ENCODE assay signal across 8 cellular contexts in the genomic region with DNA sequence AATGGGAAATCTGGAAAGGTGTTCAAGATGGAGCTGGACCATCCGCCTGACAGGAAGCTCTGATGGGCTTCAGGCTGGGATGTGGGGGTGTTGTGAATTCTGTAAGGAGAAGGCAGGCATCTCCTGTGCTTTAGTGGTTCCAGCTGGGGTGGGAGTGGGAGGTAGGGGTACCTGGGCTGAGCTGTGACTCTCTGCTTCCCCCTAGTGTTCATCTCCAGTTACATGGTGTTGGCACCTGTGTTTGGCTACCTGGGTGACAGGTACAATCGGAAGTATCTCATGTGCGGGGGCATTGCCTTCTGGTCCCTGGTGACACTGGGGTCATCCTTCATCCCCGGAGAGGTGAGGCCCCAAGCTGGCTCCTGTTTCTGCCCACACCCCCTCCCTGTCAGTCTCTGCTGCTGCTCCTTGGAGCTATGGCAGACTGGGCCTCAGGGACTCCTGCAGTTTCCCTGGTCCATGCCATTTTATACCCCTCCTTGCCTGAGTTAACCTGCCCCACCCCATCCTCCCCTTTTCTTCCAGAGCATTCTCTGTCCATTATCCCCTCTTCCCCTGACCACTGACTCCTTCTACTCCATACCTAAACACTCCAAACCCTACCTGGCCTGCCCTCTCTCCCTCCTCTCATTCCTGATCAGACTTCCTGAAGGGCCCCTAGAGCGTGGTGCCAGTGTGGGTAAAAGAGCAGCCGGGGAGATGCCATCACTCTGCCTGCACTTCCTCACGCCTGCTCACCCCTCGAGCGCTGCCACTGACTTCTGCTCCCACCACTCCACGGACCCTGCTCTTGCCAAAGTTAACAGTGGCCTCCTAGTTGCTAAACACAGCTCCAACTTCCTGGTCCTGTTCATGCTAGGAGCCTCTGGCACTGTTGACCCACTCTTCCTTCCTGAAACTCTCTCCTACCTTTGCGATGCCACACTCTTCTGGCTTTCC. TPM values are rescaled to one million over a fixed set of nuclear protein-coding genes. Genes with fewer than 3 reads are reported as not detected.
DNase-seq lines count a peak whose midpoint lies in the region; ATAC-seq and TF ChIP-seq lines count a peak whose summit lies in the region.

No MANE protein-coding gene starts in this region.

- no peak overlapping the region for H3K9ac ChIP-seq in OCI-LY1 (ENCODE audit: low read length)

- no peak overlapping the region for H3K4me2 ChIP-seq in OCI-LY1 (ENCODE audit: low read length)

- H3K79me2 ChIP-seq in OCI-LY1 (ENCODE audit: insufficient read depth, low read length): no peaks in the 10 kb centered on the region

- intact Hi-C loops in natural killer cell (cut with micrococcal nuclease): no loop called here

- H3F3A ChIP-seq in OCI-LY1 (ENCODE audit: insufficient read depth, low read length): no peaks in the 10 kb centered on the region

- no peaks in the 10 kb centered on the region for H3K36me3 Mint-ChIP-seq in natural killer cell
- H3K36me3 Mint-ChIP-seq in natural killer cell treated with Interleukin-12 subunit alpha and Interleukin-12 subunit beta and Interleukin-15 and Interleukin-18, amount 100 ng/mL, for 72 hours: no peaks in the 10 kb centered on the region

- DNase-seq in natural killer cell (no peak), foreskin keratinocyte (no peak), NK-92 (lab: John Stamatoyannopoulos, UW; ENCODE audit: unreplicated experiment) (no peak), NCI-H446 treated with DMSO at 0.1 percent for 48 hours (lab: John Stamatoyannopoulos, UW) (no peak), NCI-H446 (lab: John Stamatoyannopoulos, UW) (no peak), CD1c-positive myeloid dendritic cell (ENCODE audit: extremely low spot score) (no peak)
- DNase-seq in natural killer cell treated with Interleukin-12 subunit alpha and Interleukin-12 subunit beta and Interleukin-15 and Interleukin-18, amount 100 ng/mL, for 72 hours (ENCODE audit: low spot score): no peak

- no peaks in the 10 kb centered on the region for H4K20me1 ChIP-seq in OCI-LY1 (ENCODE audit: insufficient read depth, low read length)

- H3K27me3 ChIP-seq in OCI-LY1 (ENCODE audit: insufficient read depth, low read length): no peaks in the 10 kb centered on the region
- H3K27me3 ChIP-seq in foreskin keratinocyte: no peaks in the 10 kb centered on the region

- H3K4me3 ChIP-seq in OCI-LY1 (ENCODE audit: low read depth, low read length, poor library complexity, severe bottlenecking): no peak overlapping the region

- no peaks in the 10 kb centered on the region for H3K9me2 ChIP-seq in OCI-LY1 (ENCODE audit: low read depth, low read length)

- peak overlapping the region in 1 of 2 donors; percentile 68 for H3K27ac Mint-ChIP-seq in natural killer cell
- H3K27ac Mint-ChIP-seq in natural killer cell treated with Interleukin-12 subunit alpha and Interleukin-12 subunit beta and Interleukin-15 and Interleukin-18, amount 100 ng/mL, for 72 hours: no peak overlapping the region

- no peak overlapping the region for H3K4me3 Mint-ChIP-seq in natural killer cell
- H3K4me3 Mint-ChIP-seq in natural killer cell treated with Interleukin-12 subunit alpha and Interleukin-12 subunit beta and Interleukin-15 and Interleukin-18, amount 100 ng/mL, for 72 hours: no peak overlapping the region

- H2AFZ ChIP-seq in OCI-LY1 (ENCODE audit: low read length): no peak overlapping the region

- H3K4me1 Mint-ChIP-seq in natural killer cell: peaks cover 35 to 51% of the 10 kb centered on the region in 2 donors
- H3K4me1 Mint-ChIP-seq in natural killer cell treated with Interleukin-12 subunit alpha and Interleukin-12 subunit beta and Interleukin-15 and Interleukin-18, amount 100 ng/mL, for 72 hours (ENCODE audit: low read depth in 2 of 2): peaks cover 23 to 33% of the 10 kb centered on the region in 2 donors

- H3K27me3 Mint-ChIP-seq in natural killer cell (ENCODE audit: low read depth in 2 of 2): no peaks in the 10 kb centered on the region
- H3K27me3 Mint-ChIP-seq in natural killer cell treated with Interleukin-12 subunit alpha and Interleukin-12 subunit beta and Interleukin-15 and Interleukin-18, amount 100 ng/mL, for 72 hours: no peaks in the 10 kb centered on the region

- no peak overlapping the region for H3K27ac ChIP-seq in OCI-LY1 (ENCODE audit: low read depth, low read length, poor library complexity, severe bottlenecking)
- H3K27ac ChIP-seq in foreskin keratinocyte: no peak overlapping the region

- ATAC-seq in natural killer cell (no peak), foreskin keratinocyte (no peak)
- no peak for ATAC-seq in natural killer cell treated with Interleukin-12 subunit alpha and Interleukin-12 subunit beta and Interleukin-15 and Interleukin-18, amount 100 ng/mL, for 72 hours

- H3K4me1 ChIP-seq in OCI-LY1 (ENCODE audit: insufficient read depth, low read length, severe bottlenecking): peaks cover 22% of the 10 kb centered on the region
- no peaks in the 10 kb centered on the region for H3K4me1 ChIP-seq in foreskin keratinocyte

- H3K36me3 ChIP-seq in OCI-LY1 (ENCODE audit: insufficient read depth, low read length): peaks cover 7% of the 10 kb centered on the region

- peak; percentile 29 for TF ChIP-seq CTCF in natural killer cell (IDR thresholded peaks at IDR 0.05)
- peak; percentile 80 for TF ChIP-seq CTCF in OCI-LY1 (IDR thresholded peaks at IDR 0.05; ENCODE audit: low read length)
- TF ChIP-seq CTCF in foreskin keratinocyte (conservative IDR thresholded peaks at IDR 0.05): peak; percentile 65

- 0 out of 2 replicates have a peak, but pooled peaks cover 3% of the 10 kb centered on the region for H3K9me3 ChIP-seq in OCI-LY1 (ENCODE audit: low read length)

- H3K9me3 Mint-ChIP-seq in natural killer cell: no peaks in the 10 kb centered on the region
- H3K9me3 Mint-ChIP-seq in natural killer cell treated with Interleukin-12 subunit alpha and Interleukin-12 subunit beta and Interleukin-15 and Interleukin-18, amount 100 ng/mL, for 72 hours: no peaks in the 10 kb centered on the region

RNA-seq across cellular contexts. Expression of gene SPNS1, which starts 3.4 kb away (rescaled TPM):
- total RNA-seq in natural killer cell: 10 to 100 TPM; 36.0 to 44.3 (median 36.9) TPM
- 10 to 100 TPM; 30.1 to 41.3 TPM for total RNA-seq in natural killer cell treated with Interleukin-12 subunit alpha and Interleukin-12 subunit beta and Interleukin-15 and Interleukin-18, amount 100 ng/mL, for 72 hours
- 33.1 and 34.9 TPM in 2 replicates for total RNA-seq in foreskin keratinocyte
- polyA plus RNA-seq in foreskin keratinocyte: 35.9 and 39.9 TPM in 2 replicates

RNA-seq across cellular contexts. Expression of gene LAT, which starts 6.9 kb away (rescaled TPM):
- 100 to 1,000 TPM; 130 to 148 (median 147) TPM for total RNA-seq in natural killer cell
- total RNA-seq in natural killer cell treated with Interleukin-12 subunit alpha and Interleukin-12 subunit beta and Interleukin-15 and Interleukin-18, amount 100 ng/mL, for 72 hours: 100 to 1,000 TPM in 1 of 2 donors, 10 to 100 TPM in 1; 56.3 to 108 TPM
- total RNA-seq in foreskin keratinocyte: 1.2 and 1.3 TPM in 2 replicates
- polyA plus RNA-seq in foreskin keratinocyte: 2.3 and 2.4 TPM in 2 replicates

RNA-seq across cellular contexts. Expression of gene NFATC2IP, which starts 27.2 kb away (rescaled TPM):
- 100 to 1,000 TPM in 2 of 3 donors, 10 to 100 TPM in 1; 87.1 to 132 (median 108) TPM for total RNA-seq in natural killer cell
- 100 to 1,000 TPM in 1 of 2 donors, 10 to 100 TPM in 1; 95.4 to 153 TPM for total RNA-seq in natural killer cell treated with Interleukin-12 subunit alpha and Interleukin-12 subunit beta and Interleukin-15 and Interleukin-18, amount 100 ng/mL, for 72 hours
- 30.4 and 31.2 TPM in 2 replicates for total RNA-seq in foreskin keratinocyte
- polyA plus RNA-seq in foreskin keratinocyte: 17.0 and 19.6 TPM in 2 replicates

RNA-seq across cellular contexts. Expression of gene CD19, which starts 46.2 kb away (rescaled TPM):
- total RNA-seq in natural killer cell (1 to 10 TPM in 1 of 3 donors, under 1 TPM in 2; 0.79 to 2.5 (median 0.96) TPM), foreskin keratinocyte (not detected in 2 replicates)
- total RNA-seq in natural killer cell treated with Interleukin-12 subunit alpha and Interleukin-12 subunit beta and Interleukin-15 and Interleukin-18, amount 100 ng/mL, for 72 hours: 1 to 10 TPM in 1 of 2 donors, not detected in 1; 1.7 TPM
- not detected in 2 replicates for polyA plus RNA-seq in foreskin keratinocyte

RNA-seq across cellular contexts. Expression of gene RABEP2, which starts 52.9 kb away (rescaled TPM):
- 10 to 100 TPM; 53.4 to 63.4 (median 60.1) TPM for total RNA-seq in natural killer cell
- total RNA-seq in natural killer cell treated with Interleukin-12 subunit alpha and Interleukin-12 subunit beta and Interleukin-15 and Interleukin-18, amount 100 ng/mL, for 72 hours: 10 to 100 TPM; 38.4 to 42.5 TPM
- 16.2 and 16.6 TPM in 2 replicates for total RNA-seq in foreskin keratinocyte
- polyA plus RNA-seq in foreskin keratinocyte: 13.6 and 14.8 TPM in 2 replicates

Comparison
In these comparisons a context has a peak if more than half of its experiments do, and no peak if none do; other contexts are left out.
1. CTCF ChIP-seq: peak in every context shown above with its lines; median percentile 80 in OCI-LY1; 65 in foreskin keratinocyte; 29 in natural killer cell.
2. RNA of gene LAT, which starts 6.9 kb away (total RNA-seq): 130 to 148 TPM in natural killer cell and 56.3 to 108 TPM in natural killer cell treated with Interleukin-12 subunit alpha and Interleukin-12 subunit beta and Interleukin-15 and Interleukin-18, amount 100 ng/mL, for 72 hours; 1.2 to 1.3 TPM in foreskin keratinocyte; every median in the first group is over 10 times any median in the second.